Comparison of ENCODE assay signal across 1 cellular context in the genomic region with DNA sequence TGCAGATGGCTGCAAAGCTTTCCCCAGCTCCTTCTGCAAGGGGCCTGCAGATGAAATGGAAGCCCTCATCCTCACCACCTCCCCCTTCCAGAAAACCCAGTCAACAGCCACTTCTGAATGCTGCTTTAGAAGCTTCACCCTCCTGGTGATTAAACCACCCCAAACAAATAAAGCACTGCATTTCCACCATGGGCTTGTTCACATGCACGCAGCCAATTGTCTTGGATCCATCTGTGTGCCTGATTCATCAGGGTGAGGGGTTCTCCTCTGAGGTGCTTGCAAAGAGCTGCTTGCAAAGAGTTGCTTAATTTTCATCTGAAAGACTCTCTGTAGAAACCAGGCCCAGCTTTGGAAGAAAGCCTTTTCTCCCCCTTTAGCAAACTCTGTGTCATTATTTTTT.
TF ChIP-seq lines count a peak whose summit lies in the region.

No MANE protein-coding gene starts in this region.

TF ChIP-seq in GM23338, 12 proteins besides CTCF, POLR2A, EP300 and RAD21:
- TF ChIP-seq, protein P1, sequence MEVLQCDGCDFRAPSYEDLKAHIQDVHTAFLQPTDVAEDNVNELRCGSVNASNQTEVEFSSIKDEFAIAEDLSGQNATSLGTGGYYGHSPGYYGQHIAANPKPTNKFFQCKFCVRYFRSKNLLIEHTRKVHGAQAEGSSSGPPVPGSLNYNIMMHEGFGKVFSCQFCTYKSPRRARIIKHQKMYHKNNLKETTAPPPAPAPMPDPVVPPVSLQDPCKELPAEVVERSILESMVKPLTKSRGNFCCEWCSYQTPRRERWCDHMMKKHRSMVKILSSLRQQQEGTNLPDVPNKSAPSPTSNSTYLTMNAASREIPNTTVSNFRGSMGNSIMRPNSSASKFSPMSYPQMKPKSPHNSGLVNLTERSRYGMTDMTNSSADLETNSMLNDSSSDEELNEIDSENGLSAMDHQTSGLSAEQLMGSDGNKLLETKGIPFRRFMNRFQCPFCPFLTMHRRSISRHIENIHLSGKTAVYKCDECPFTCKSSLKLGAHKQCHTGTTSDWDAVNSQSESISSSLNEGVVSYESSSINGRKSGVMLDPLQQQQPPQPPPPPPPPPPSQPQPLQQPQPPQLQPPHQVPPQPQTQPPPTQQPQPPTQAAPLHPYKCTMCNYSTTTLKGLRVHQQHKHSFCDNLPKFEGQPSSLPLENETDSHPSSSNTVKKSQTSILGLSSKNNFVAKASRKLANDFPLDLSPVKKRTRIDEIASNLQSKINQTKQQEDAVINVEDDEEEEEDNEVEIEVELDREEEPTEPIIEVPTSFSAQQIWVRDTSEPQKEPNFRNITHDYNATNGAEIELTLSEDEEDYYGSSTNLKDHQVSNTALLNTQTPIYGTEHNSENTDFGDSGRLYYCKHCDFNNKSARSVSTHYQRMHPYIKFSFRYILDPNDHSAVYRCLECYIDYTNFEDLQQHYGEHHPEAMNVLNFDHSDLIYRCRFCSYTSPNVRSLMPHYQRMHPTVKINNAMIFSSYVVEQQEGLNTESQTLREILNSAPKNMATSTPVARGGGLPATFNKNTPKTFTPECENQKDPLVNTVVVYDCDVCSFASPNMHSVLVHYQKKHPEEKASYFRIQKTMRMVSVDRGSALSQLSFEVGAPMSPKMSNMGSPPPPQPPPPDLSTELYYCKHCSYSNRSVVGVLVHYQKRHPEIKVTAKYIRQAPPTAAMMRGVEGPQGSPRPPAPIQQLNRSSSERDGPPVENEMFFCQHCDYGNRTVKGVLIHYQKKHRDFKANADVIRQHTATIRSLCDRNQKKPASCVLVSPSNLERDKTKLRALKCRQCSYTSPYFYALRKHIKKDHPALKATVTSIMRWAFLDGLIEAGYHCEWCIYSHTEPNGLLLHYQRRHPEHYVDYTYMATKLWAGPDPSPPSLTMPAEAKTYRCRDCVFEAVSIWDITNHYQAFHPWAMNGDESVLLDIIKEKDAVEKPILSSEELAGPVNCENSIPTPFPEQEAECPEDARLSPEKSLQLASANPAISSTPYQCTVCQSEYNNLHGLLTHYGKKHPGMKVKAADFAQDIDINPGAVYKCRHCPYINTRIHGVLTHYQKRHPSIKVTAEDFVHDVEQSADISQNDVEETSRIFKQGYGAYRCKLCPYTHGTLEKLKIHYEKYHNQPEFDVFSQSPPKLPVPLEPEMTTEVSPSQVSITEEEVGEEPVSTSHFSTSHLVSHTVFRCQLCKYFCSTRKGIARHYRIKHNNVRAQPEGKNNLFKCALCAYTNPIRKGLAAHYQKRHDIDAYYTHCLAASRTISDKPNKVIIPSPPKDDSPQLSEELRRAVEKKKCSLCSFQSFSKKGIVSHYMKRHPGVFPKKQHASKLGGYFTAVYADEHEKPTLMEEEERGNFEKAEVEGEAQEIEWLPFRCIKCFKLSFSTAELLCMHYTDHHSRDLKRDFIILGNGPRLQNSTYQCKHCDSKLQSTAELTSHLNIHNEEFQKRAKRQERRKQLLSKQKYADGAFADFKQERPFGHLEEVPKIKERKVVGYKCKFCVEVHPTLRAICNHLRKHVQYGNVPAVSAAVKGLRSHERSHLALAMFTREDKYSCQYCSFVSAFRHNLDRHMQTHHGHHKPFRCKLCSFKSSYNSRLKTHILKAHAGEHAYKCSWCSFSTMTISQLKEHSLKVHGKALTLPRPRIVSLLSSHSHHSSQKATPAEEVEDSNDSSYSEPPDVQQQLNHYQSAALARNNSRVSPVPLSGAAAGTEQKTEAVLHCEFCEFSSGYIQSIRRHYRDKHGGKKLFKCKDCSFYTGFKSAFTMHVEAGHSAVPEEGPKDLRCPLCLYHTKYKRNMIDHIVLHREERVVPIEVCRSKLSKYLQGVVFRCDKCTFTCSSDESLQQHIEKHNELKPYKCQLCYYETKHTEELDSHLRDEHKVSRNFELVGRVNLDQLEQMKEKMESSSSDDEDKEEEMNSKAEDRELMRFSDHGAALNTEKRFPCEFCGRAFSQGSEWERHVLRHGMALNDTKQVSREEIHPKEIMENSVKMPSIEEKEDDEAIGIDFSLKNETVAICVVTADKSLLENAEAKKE (CRISPR knock-in tag; IDR thresholded peaks at IDR 0.05) = 0 out of 2 replicates have a peak, but pooled peaks have one; percentile 53
TF ChIP-seq in GM23338: peak in this region for 1; not testable (repeated sequence) for 11.
